Comparison of ENCODE assay signal across 20 cellular contexts in the genomic region with DNA sequence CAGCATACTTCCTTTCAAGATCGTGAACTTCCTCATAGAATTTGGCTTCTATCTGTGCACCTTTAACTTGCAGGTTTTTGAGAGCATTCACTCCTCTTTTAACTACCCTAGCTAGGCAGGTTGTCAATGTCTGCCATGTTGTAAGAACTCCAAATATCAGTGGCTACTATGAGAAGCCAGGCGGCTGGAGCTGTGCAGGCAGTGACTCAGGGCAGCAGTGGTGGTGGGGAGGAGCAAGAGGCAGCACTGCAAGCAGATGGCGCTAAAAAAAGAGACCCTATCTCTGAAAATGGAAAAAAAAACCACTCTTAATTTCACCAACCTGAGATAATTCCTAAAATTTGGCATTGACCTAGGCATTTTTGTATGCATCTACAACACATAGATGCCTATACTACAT. TPM values are rescaled to one million over a fixed set of nuclear protein-coding genes. Genes with fewer than 3 reads are reported as not detected.
DNase-seq lines count a peak whose midpoint lies in the region; ATAC-seq, FAIRE-seq and TF ChIP-seq lines count a peak whose summit lies in the region.
"Had no signal": no experiment of that assay in that cellular context is flagged by ENCODE, and none has a peak within 500 bp of the region (broad histone marks: within the 10 kb centered on the region; RNA-seq: fewer than 3 reads in every experiment).

No MANE protein-coding gene starts in this region.

- no peak overlapping the region for H3K4me3 Mint-ChIP-seq in activated CD8-positive, alpha-beta T cell treated with anti-CD3 and anti-CD28 coated beads for 36 hours
- no peak overlapping the region for H3K4me3 Mint-ChIP-seq in activated CD8-positive, alpha-beta T cell treated with anti-CD3 and anti-CD28 coated beads, Interleukin-2, amount 10 ng/mL, durations not matched to agents 7 days and 5 days
- no peak overlapping the region for H3K4me3 Mint-ChIP-seq in naive B cell
- H3K4me3 Mint-ChIP-seq: natural killer cell treated with Interleukin-12 subunit alpha and Interleukin-12 subunit beta and Interleukin-15 and Interleukin-18, amount 100 ng/mL, for 72 hours; stimulated activated naive B cell treated with anti-CD40 and anti-IgM and Interleukin-4, amounts not matched to agents 10 μg/mL and 1 μg/mL and 100 μg/mL, for 72 hours had no signal

- no peak for FAIRE-seq in frontal cortex (lab: Jason Lieb, UNC)
- FAIRE-seq: G401.6 had no signal

- H3K9me3 Mint-ChIP-seq in activated CD8-positive, alpha-beta T cell treated with anti-CD3 and anti-CD28 coated beads for 36 hours: no peaks in the 10 kb centered on the region
- H3K9me3 Mint-ChIP-seq in activated CD8-positive, alpha-beta T cell treated with anti-CD3 and anti-CD28 coated beads, Interleukin-2, amount 10 ng/mL, durations not matched to agents 7 days and 5 days (ENCODE audit: insufficient read depth): no peaks in the 10 kb centered on the region
- no peaks in the 10 kb centered on the region for H3K9me3 Mint-ChIP-seq in naive B cell
- H3K9me3 Mint-ChIP-seq: natural killer cell treated with Interleukin-12 subunit alpha and Interleukin-12 subunit beta and Interleukin-15 and Interleukin-18, amount 100 ng/mL, for 72 hours; stimulated activated naive B cell treated with anti-CD40 and anti-IgM and Interleukin-4, amounts not matched to agents 10 μg/mL and 1 μg/mL and 100 μg/mL, for 72 hours had no signal

- no peak for ATAC-seq in activated CD8-positive, alpha-beta T cell treated with anti-CD3 and anti-CD28 coated beads for 36 hours
- ATAC-seq in activated CD8-positive, alpha-beta T cell treated with anti-CD3 and anti-CD28 coated beads, Interleukin-2, amount 10 ng/mL, durations not matched to agents 7 days and 5 days: no peak
- no peak for ATAC-seq in naive B cell (ENCODE audit: low read depth in 2 of 2)
- ATAC-seq: gastroesophageal sphincter; natural killer cell treated with Interleukin-12 subunit alpha and Interleukin-12 subunit beta and Interleukin-15 and Interleukin-18, amount 100 ng/mL, for 72 hours; stimulated activated naive B cell treated with anti-CD40 and anti-IgM and Interleukin-4, amounts not matched to agents 10 μg/mL and 1 μg/mL and 100 μg/mL, for 72 hours had no signal

- POLR2A ChIA-PET in activated CD8-positive, alpha-beta T cell treated with anti-CD3 and anti-CD28 coated beads for 36 hours (lab: Charles Lee): no interaction called here
- POLR2A ChIA-PET in activated CD8-positive, alpha-beta T cell treated with anti-CD3 and anti-CD28 coated beads, Interleukin-2, amount 10 ng/mL, durations not matched to agents 7 days and 5 days (lab: Charles Lee): no interaction called here

- peak overlapping the region; percentile 51 for H3K27ac Mint-ChIP-seq in activated CD8-positive, alpha-beta T cell treated with anti-CD3 and anti-CD28 coated beads for 36 hours
- H3K27ac Mint-ChIP-seq in activated CD8-positive, alpha-beta T cell treated with anti-CD3 and anti-CD28 coated beads, Interleukin-2, amount 10 ng/mL, durations not matched to agents 7 days and 5 days: no peak overlapping the region
- peak overlapping the region in 4 of 6 donors; percentile 8 to 55 (median 24) for H3K27ac Mint-ChIP-seq in naive B cell
- H3K27ac Mint-ChIP-seq: natural killer cell treated with Interleukin-12 subunit alpha and Interleukin-12 subunit beta and Interleukin-15 and Interleukin-18, amount 100 ng/mL, for 72 hours had no signal

- TF ChIP-seq CTCF in activated CD8-positive, alpha-beta T cell treated with anti-CD3 and anti-CD28 coated beads for 36 hours (IDR thresholded peaks at IDR 0.05): no peak
- TF ChIP-seq CTCF in choroid plexus epithelial cell (conservative IDR thresholded peaks at IDR 0.05; ENCODE audit: low read depth, low read length): no peak

- H3K4me3 ChIP-seq in choroid plexus epithelial cell (ENCODE audit: low read depth, low read length): no peak overlapping the region
- H3K4me3 ChIP-seq: gastroesophageal sphincter, testis had no signal

- CTCF ChIA-PET in activated CD8-positive, alpha-beta T cell treated with anti-CD3 and anti-CD28 coated beads for 36 hours (lab: Charles Lee): no interaction called here
- CTCF ChIA-PET in activated CD8-positive, alpha-beta T cell treated with anti-CD3 and anti-CD28 coated beads, Interleukin-2, amount 10 ng/mL, durations not matched to agents 7 days and 5 days (lab: Charles Lee): no interaction called here

- H3K27me3 Mint-ChIP-seq in activated CD8-positive, alpha-beta T cell treated with anti-CD3 and anti-CD28 coated beads for 36 hours: no peaks in the 10 kb centered on the region
- H3K27me3 Mint-ChIP-seq in activated CD8-positive, alpha-beta T cell treated with anti-CD3 and anti-CD28 coated beads, Interleukin-2, amount 10 ng/mL, durations not matched to agents 7 days and 5 days (ENCODE audit: low read depth): no peaks in the 10 kb centered on the region
- H3K27me3 Mint-ChIP-seq in naive B cell: no peaks in the 10 kb centered on the region
- H3K27me3 Mint-ChIP-seq: natural killer cell treated with Interleukin-12 subunit alpha and Interleukin-12 subunit beta and Interleukin-15 and Interleukin-18, amount 100 ng/mL, for 72 hours; stimulated activated naive B cell treated with anti-CD40 and anti-IgM and Interleukin-4, amounts not matched to agents 10 μg/mL and 1 μg/mL and 100 μg/mL, for 72 hours had no signal

- no peaks in the 10 kb centered on the region for H3K4me1 Mint-ChIP-seq in activated CD8-positive, alpha-beta T cell treated with anti-CD3 and anti-CD28 coated beads for 36 hours (ENCODE audit: low read depth)
- H3K4me1 Mint-ChIP-seq in activated CD8-positive, alpha-beta T cell treated with anti-CD3 and anti-CD28 coated beads, Interleukin-2, amount 10 ng/mL, durations not matched to agents 7 days and 5 days (ENCODE audit: low read depth): no peaks in the 10 kb centered on the region
- H3K4me1 Mint-ChIP-seq in naive B cell: peaks cover 0 to 8% (median 6%) of the 10 kb centered on the region in 3 donors

- H3K36me3 Mint-ChIP-seq in activated CD8-positive, alpha-beta T cell treated with anti-CD3 and anti-CD28 coated beads for 36 hours (ENCODE audit: low read depth): peaks cover 28% of the 10 kb centered on the region
- H3K36me3 Mint-ChIP-seq in activated CD8-positive, alpha-beta T cell treated with anti-CD3 and anti-CD28 coated beads, Interleukin-2, amount 10 ng/mL, durations not matched to agents 7 days and 5 days (ENCODE audit: low read depth): peaks cover 33% of the 10 kb centered on the region
- peaks cover 20 to 31% of the 10 kb centered on the region in 2 donors for H3K36me3 Mint-ChIP-seq in naive B cell

- intact Hi-C loops in activated CD8-positive, alpha-beta T cell treated with anti-CD3 and anti-CD28 coated beads for 36 hours (cut with micrococcal nuclease): no loop called here

- DNase-seq in activated CD8-positive, alpha-beta T cell treated with anti-CD3 and anti-CD28 coated beads for 36 hours: no peak
- no peak for DNase-seq in activated CD8-positive, alpha-beta T cell treated with anti-CD3 and anti-CD28 coated beads, Interleukin-2, amount 10 ng/mL, durations not matched to agents 7 days and 5 days
- DNase-seq in LHCN-M2 (ENCODE audit: low read depth): peak; percentile 5
- DNase-seq in choroid plexus epithelial cell (ENCODE audit: low read depth): peak; percentile 23
- no peak for DNase-seq in naive B cell
- DNase-seq in NCI-H1105 (lab: John Stamatoyannopoulos, UW): no peak
- no peak for DNase-seq in AML-193 (lab: John Stamatoyannopoulos, UW)
- no peak for DNase-seq in frontal cortex (ENCODE audit: low spot score in 2 of 2)
- DNase-seq: activated effector memory CD4-positive, alpha-beta T cell treated with Interleukin-2 at 50 U/mL for 16 hours; anterior cingulate cortex; C1 segment of cervical spinal cord; central memory CD4-positive, alpha-beta T cell; HCEC 1CT; NCI-H1436; NCI-H510A treated with DMSO at 0.1 percent for 48 hours; stimulated activated naive B cell treated with anti-CD40 and anti-IgM and Interleukin-4, amounts not matched to agents 10 μg/mL and 1 μg/mL and 100 μg/mL, for 72 hours; testis had no signal

RNA-seq across cellular contexts. Expression of gene YARS2, which starts 28.5 kb away (rescaled TPM):
- 10 to 100 TPM; 29.3 to 31.8 TPM for total RNA-seq in activated CD8-positive, alpha-beta T cell treated with anti-CD3 and anti-CD28 coated beads for 36 hours
- total RNA-seq in activated CD8-positive, alpha-beta T cell treated with anti-CD3 and anti-CD28 coated beads, Interleukin-2, amount 10 ng/mL, durations not matched to agents 7 days and 5 days: 10 to 100 TPM; 19.4 to 20.2 TPM
- 27.2 and 31.8 TPM in 2 replicates for total RNA-seq in LHCN-M2 (2014; rRNA removed)
- polyA plus RNA-seq in LHCN-M2 (2012): 17.5 TPM
- 10 to 100 TPM in 5 of 6 donors, 1 to 10 TPM in 1; 7.8 to 19.2 (median 13.0) TPM for polyA plus RNA-seq in naive B cell (ENCODE audit: low read depth in 6 of 6)
- 24.1 TPM for total RNA-seq in frontal cortex

RNA-seq across cellular contexts. Expression of gene DNM1L, which starts 48.1 kb away (rescaled TPM):
- 10 to 100 TPM; 56.9 to 68.3 TPM for total RNA-seq in activated CD8-positive, alpha-beta T cell treated with anti-CD3 and anti-CD28 coated beads for 36 hours
- total RNA-seq in activated CD8-positive, alpha-beta T cell treated with anti-CD3 and anti-CD28 coated beads, Interleukin-2, amount 10 ng/mL, durations not matched to agents 7 days and 5 days: 10 to 100 TPM; 59.5 to 64.7 TPM
- total RNA-seq in LHCN-M2 (2014; rRNA removed) (61.0 and 74.9 TPM in 2 replicates), frontal cortex (209 TPM)
- 23.9 TPM for polyA plus RNA-seq in LHCN-M2 (2012)
- polyA plus RNA-seq in naive B cell (ENCODE audit: low read depth in 6 of 6): 10 to 100 TPM in 5 of 6 donors, 1 to 10 TPM in 1; 5.2 to 22.2 (median 15.9) TPM

Comparison
In these comparisons a context has a peak if more than half of its experiments do, and no peak if none do; other contexts are left out.
1. DNase-seq: peak in LHCN-M2 (single experiment) and choroid plexus epithelial cell (single experiment); none in activated CD8-positive, alpha-beta T cell treated with anti-CD3 and anti-CD28 coated beads for 36 hours (single experiment), activated CD8-positive, alpha-beta T cell treated with anti-CD3 and anti-CD28 coated beads, Interleukin-2, amount 10 ng/mL, durations not matched to agents 7 days and 5 days (single experiment), naive B cell (single experiment), NCI-H1105 (single experiment), AML-193 (0 of 2) and frontal cortex (0 of 2).